In genomic region chr3:14847613-14848541, GRCh38 we compare ENCODE assay signal across 9 cellular contexts. TPM values are rescaled to one million over a fixed set of nuclear protein-coding genes. Genes with fewer than 3 reads are reported as not detected.
A peak's percentile ranks its signal among the peaks of the same experiment; 100 is the strongest.
DNase-seq lines count a peak whose midpoint lies in the region; ATAC-seq and TF ChIP-seq lines count a peak whose summit lies in the region.
"Had no signal": no experiment of that assay in that cellular context is flagged by ENCODE, and none has a peak within 500 bp of the region (broad histone marks: within the 10 kb centered on the region; RNA-seq: fewer than 3 reads in every experiment).

No MANE protein-coding gene starts in this region.

- TF ChIP-seq EP300 in gastroesophageal sphincter (IDR thresholded peaks at IDR 0.05), result no peak

- DNase-seq in NCI-H69 (lab: John Stamatoyannopoulos, UW), result peak; percentile 62
- peak; percentile 84 for DNase-seq in posterior vena cava (ENCODE audit: low spot score)
- DNase-seq in NCI-H146 treated with DMSO at 0.1 percent for 48 hours (lab: John Stamatoyannopoulos, UW; ENCODE audit: unreplicated experiment), result no peak
- DNase-seq in progenitor cell of endocrine pancreas (ENCODE audit: low spot score, unreplicated experiment), result no peak
- no peak for DNase-seq in cortex of kidney (lab: John Stamatoyannopoulos, UW)
- DNase-seq: activated CD8-positive, alpha-beta memory T cell treated with anti-CD3 and anti-CD28 coated beads, Interleukin-2, amount 50 U/mL, for 48 hours had no signal

- peaks cover 56% of the 10 kb centered on the region for H3K27me3 Mint-ChIP-seq in progenitor cell of endocrine pancreas

- TF ChIP-seq POLR2A in gastroesophageal sphincter (IDR thresholded peaks at IDR 0.05), result no peak

- H3K4me1 Mint-ChIP-seq in progenitor cell of endocrine pancreas (ENCODE audit: low read depth), result peaks cover 2% of the 10 kb centered on the region

- ATAC-seq in GM19023 (IDR thresholded peaks at IDR 0.05; ENCODE audit: unreplicated experiment) (peak; percentile 33), gastroesophageal sphincter (peak; percentile 70), HG03565 (IDR thresholded peaks at IDR 0.05; ENCODE audit: unreplicated experiment) (no peak)

- 52% methylated on average over 6 of the region's 15 CpGs; no CpG with 5 or more reads in 1 of the 2 donors for WGBS in gastroesophageal sphincter (ENCODE audit: low coverage in 1 of 2), 2 donors

- peaks cover 0 to 61% (median 28%) of the 10 kb centered on the region in 3 donors for H3K4me1 ChIP-seq in gastroesophageal sphincter

- H3K9me3 ChIP-seq in gastroesophageal sphincter, result no peaks in the 10 kb centered on the region

- intact Hi-C loops in posterior vena cava (cut with DNase I), result loop anchor here in 1 of 2 donors (2.0 kb wide), 1 partner anchor 53 kb away; no protein-coding TSS in a partner anchor

- H3K9me3 Mint-ChIP-seq in progenitor cell of endocrine pancreas (ENCODE audit: low read depth), result no peaks in the 10 kb centered on the region

- no peak overlapping the region for H3K4me3 Mint-ChIP-seq in progenitor cell of endocrine pancreas (ENCODE audit: low read depth)

- peak overlapping the region in 3 of 4 donors; percentile 21 to 56 (median 54) for H3K27ac ChIP-seq in gastroesophageal sphincter

- H3K4me3 ChIP-seq in gastroesophageal sphincter, result no peak overlapping the region

- H3K36me3 Mint-ChIP-seq in progenitor cell of endocrine pancreas (ENCODE audit: insufficient read depth), result no peaks in the 10 kb centered on the region

- no peaks in the 10 kb centered on the region for H3K36me3 ChIP-seq in gastroesophageal sphincter

- TF ChIP-seq CTCF in gastroesophageal sphincter (IDR thresholded peaks at IDR 0.05), result no peak
- TF ChIP-seq CTCF in progenitor cell of endocrine pancreas (IDR thresholded peaks at IDR 0.05; ENCODE audit: unreplicated experiment), result no peak

- no peak overlapping the region for H3K27ac Mint-ChIP-seq in progenitor cell of endocrine pancreas

- H3K27me3 ChIP-seq in gastroesophageal sphincter, result peaks cover 16% of the 10 kb centered on the region

RNA-seq across cellular contexts. Expression of gene FGD5, which starts 29.1 kb away (rescaled TPM):
- total RNA-seq in gastroesophageal sphincter (10 to 100 TPM; 16.1 to 18.7 (median 17.3) TPM), posterior vena cava (10 to 100 TPM; 34.7 to 35.4 TPM), progenitor cell of endocrine pancreas (0.09 and 0.17 TPM in 2 replicates)

Comparison
In these comparisons a context has a peak if more than half of its experiments do, and no peak if none do; other contexts are left out.
1. DNase-seq: peak in NCI-H69 (single experiment) and posterior vena cava (single experiment); none in NCI-H146 treated with DMSO at 0.1 percent for 48 hours (single experiment), progenitor cell of endocrine pancreas (single experiment) and cortex of kidney (single experiment).
2. RNA of gene FGD5, which starts 29.1 kb away (total RNA-seq): 34.7 to 35.4 TPM in posterior vena cava and 16.1 to 18.7 TPM in gastroesophageal sphincter; 0.09 to 0.17 TPM in progenitor cell of endocrine pancreas; every median in the first group is over 10 times any median in the second.